In the genomic region with DNA sequence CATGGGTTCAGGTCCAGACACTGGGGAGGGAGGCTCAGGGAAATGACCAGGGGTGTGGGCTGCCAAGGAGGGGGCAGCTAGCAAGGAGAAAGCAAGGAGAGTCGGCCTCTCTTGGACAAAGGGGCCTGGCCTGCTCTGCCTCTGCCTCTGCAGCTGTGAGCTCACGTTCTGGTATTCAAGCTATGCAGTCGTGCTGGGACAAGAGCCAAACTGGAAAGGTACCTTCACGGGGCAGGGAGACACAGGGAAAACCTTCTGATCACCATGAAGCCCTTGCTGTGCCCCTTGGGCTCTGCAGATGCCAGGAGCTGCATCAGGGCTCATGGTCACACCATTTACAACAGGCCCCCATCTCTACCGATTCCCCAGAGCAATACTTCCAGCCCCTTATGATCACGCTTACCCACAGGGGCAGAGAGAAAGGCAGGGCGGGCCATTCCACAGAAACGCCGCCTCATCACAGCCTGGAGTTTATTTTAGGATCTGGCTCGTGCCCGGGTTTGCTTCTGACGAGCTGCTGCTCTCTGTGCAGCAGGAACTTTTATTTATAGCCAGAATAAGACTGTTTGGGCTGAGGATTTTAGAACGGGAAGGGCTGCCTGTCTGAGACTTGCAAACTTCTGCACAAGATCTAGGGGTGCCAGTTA, we compare ENCODE assay signal across 8 cellular contexts.
DNase-seq lines count a peak whose midpoint lies in the region; ATAC-seq and TF ChIP-seq lines count a peak whose summit lies in the region.

No MANE protein-coding gene starts in this region.

- intact Hi-C loops in HCT116 (cut with micrococcal nuclease) (no loop called here), gastrocnemius medialis (cut with DNase I; ENCODE audit: low total_unique reads) (loop anchor here (1.0 kb wide), 1 partner anchor 19 kb away; no protein-coding TSS in a partner anchor)

- H4K20me1 ChIP-seq in HCT116 (ENCODE audit: insufficient read depth), result no peaks in the 10 kb centered on the region

- ATAC-seq in HCT116 (peak; percentile 95), gastrocnemius medialis (peak; percentile 88 to 92), GM21381 (IDR thresholded peaks at IDR 0.05; ENCODE audit: unreplicated experiment) (no peak)

- H3K9ac ChIP-seq in HCT116 (ENCODE audit: low read length), result peak overlapping the region; percentile 51

- no peak for TF ChIP-seq CTCF in HCT116 (IDR thresholded peaks at IDR 0.05 in 2 of 3, conservative IDR thresholded peaks at IDR 0.05 in 1 of 3; ENCODE audit: borderline replicate concordance in 1 of 3, insufficient read depth in 1 of 3, low read depth in 2 of 3, low read length in 2 of 3)
- TF ChIP-seq CTCF in gastrocnemius medialis (IDR thresholded peaks at IDR 0.05 in 4 of 5, conservative IDR thresholded peaks at IDR 0.05 in 1 of 5), result no peak
- TF ChIP-seq CTCF in GM20000 (IDR thresholded peaks at IDR 0.05; ENCODE audit: extremely low read depth, missing control alignments), result no peak

- H3K27me3 ChIP-seq in HCT116 (ENCODE audit: insufficient read depth, low read length), result no peaks in the 10 kb centered on the region
- no peaks in the 10 kb centered on the region for H3K27me3 ChIP-seq in gastrocnemius medialis

- POLR2A ChIA-PET in HCT116 (lab: Charles Lee), result no interaction called here

- DNase-seq in HCT116 (ENCODE audit: low read depth, low spot score), result peak; percentile 39
- peak; percentile 96 for DNase-seq in astrocyte of the hippocampus (ENCODE audit: low read depth, low spot score)
- peak; percentile 96 for DNase-seq in hepatic stellate cell (ENCODE audit: low spot score)
- DNase-seq in gastrocnemius medialis, result peak; percentile 79 to 93
- DNase-seq in stimulated activated CD4-positive, alpha-beta T cell treated with anti-CD3 and anti-CD28 coated beads, Interleukin-1b, Interleukin-23, amount 100 ng/mL, for 48 hours, result no peak
- no peak for DNase-seq in GM20000 (ENCODE audit: low spot score)
- DNase-seq in NCI-H345 treated with DMSO at 0.1 percent for 48 hours (lab: John Stamatoyannopoulos, UW; ENCODE audit: unreplicated experiment), result no peak

- TF ChIP-seq RAD21 in HCT116 (IDR thresholded peaks at IDR 0.05; ENCODE audit: low read depth), result 0 out of 2 replicates have a peak, but pooled peaks have one; percentile 5

- H3K4me2 ChIP-seq in HCT116 (ENCODE audit: low read length), result peak overlapping the region; percentile 77

- H3K9me2 ChIP-seq in HCT116 (ENCODE audit: insufficient read depth), result no peaks in the 10 kb centered on the region

- RAD21 ChIA-PET in HCT116 (lab: Charles Lee; ENCODE audit: low non-redundant PET in 1 of 2, low total read pairs in 2 of 2, uncharacterized antibody in 2 of 2, unreplicated experiment in 2 of 2), result no interaction called here

- no peaks in the 10 kb centered on the region for H3K9me3 ChIP-seq in HCT116 (ENCODE audit: control insufficient read depth in 1 of 2, insufficient read depth in 1 of 2, low read depth in 1 of 2, low read length in 2 of 2)
- no peaks in the 10 kb centered on the region for H3K9me3 ChIP-seq in gastrocnemius medialis

- TF ChIP-seq POLR2A in HCT116 (IDR thresholded peaks at IDR 0.05; ENCODE audit: borderline replicate concordance, extremely low read depth, insufficient read depth, insufficient read length) (no peak), gastrocnemius medialis (IDR thresholded peaks at IDR 0.05) (peak in 1 of 2 donors; percentile 9)

- no peak overlapping the region for H2AFZ ChIP-seq in HCT116 (ENCODE audit: low read depth, low read length, poor library complexity, severe bottlenecking)

- CTCF ChIA-PET in HCT116 (lab: Charles Lee), result interaction anchor here (0.6 kb wide), 1 partner anchor 684 kb away, joined by 3 read pairs; no protein-coding TSS in a partner anchor

- no peaks in the 10 kb centered on the region for H3K79me2 ChIP-seq in HCT116 (ENCODE audit: insufficient read depth, low read length)

- H3K27ac ChIP-seq in HCT116 (ENCODE audit: low read depth, low read length) (peak overlapping the region; percentile 70), gastrocnemius medialis (peak overlapping the region; percentile 87 to 91 (median 89))

- peak overlapping the region in 1 of 2 experiments; percentile 41; a peak in 2 of 4 replicates for H3K4me3 ChIP-seq in HCT116 (replicated peaks in 1 of 2; ENCODE audit: low read depth in 1 of 2, low read length in 2 of 2)
- H3K4me3 ChIP-seq in gastrocnemius medialis, result peak overlapping the region in 2 of 4 donors; percentile 2 to 16

- H3K36me3 ChIP-seq in HCT116 (ENCODE audit: control insufficient read depth in 1 of 2, insufficient read depth in 2 of 2, low read length in 2 of 2) (no peaks in the 10 kb centered on the region; a peak in 2 of 4 replicates), gastrocnemius medialis (peaks cover 0 to 20% of the 10 kb centered on the region in 2 donors)

- H3K4me1 ChIP-seq in HCT116 (ENCODE audit: control insufficient read depth in 1 of 2, insufficient read depth in 2 of 2, low read length in 2 of 2) (peaks cover 22 to 23% of the 10 kb centered on the region in 2 experiments), gastrocnemius medialis (peaks cover 36 to 56% of the 10 kb centered on the region in 2 donors)

- in situ Hi-C loops in gastrocnemius medialis (cut with MboI; ENCODE audit: low sequenced_read_pairs in 4 of 4), result no loop called here

- no TSS peak for BruUV-seq in HCT116 (replicated peaks; lab: Mats Ljungman, UMichigan)

TF ChIP-seq in HCT116, 20 proteins besides CTCF, POLR2A, EP300 and RAD21:
- TF ChIP-seq ZFX (IDR thresholded peaks at IDR 0.05) (no peak), TCF7L2 (IDR thresholded peaks at IDR 0.05; ENCODE audit: borderline replicate concordance, extremely low read depth, insufficient read depth, insufficient read length) (no peak), POLR2AphosphoS5 (IDR thresholded peaks at IDR 0.05; ENCODE audit: low read depth, low read length) (0 out of 2 replicates have a peak, but pooled peaks have one; percentile 9), SP1 (IDR thresholded peaks at IDR 0.05; ENCODE audit: low read depth) (peak; percentile 31; the same call in 1 of the 2 replicates), FOSL1 (IDR thresholded peaks at IDR 0.05; ENCODE audit: low read depth) (no peak), SRF (IDR thresholded peaks at IDR 0.05; ENCODE audit: low read depth) (no peak)

Comparison
In these comparisons a context has a peak if more than half of its experiments do, and no peak if none do; other contexts are left out.
1. DNase-seq: peak in HCT116 (single experiment), astrocyte of the hippocampus (single experiment), hepatic stellate cell (single experiment) and gastrocnemius medialis (2 of 2); none in stimulated activated CD4-positive, alpha-beta T cell treated with anti-CD3 and anti-CD28 coated beads, Interleukin-1b, Interleukin-23, amount 100 ng/mL, for 48 hours (single experiment), GM20000 (single experiment) and NCI-H345 treated with DMSO at 0.1 percent for 48 hours (single experiment).